Comparison of ENCODE assay signal across 17 cellular contexts in the genomic region with DNA sequence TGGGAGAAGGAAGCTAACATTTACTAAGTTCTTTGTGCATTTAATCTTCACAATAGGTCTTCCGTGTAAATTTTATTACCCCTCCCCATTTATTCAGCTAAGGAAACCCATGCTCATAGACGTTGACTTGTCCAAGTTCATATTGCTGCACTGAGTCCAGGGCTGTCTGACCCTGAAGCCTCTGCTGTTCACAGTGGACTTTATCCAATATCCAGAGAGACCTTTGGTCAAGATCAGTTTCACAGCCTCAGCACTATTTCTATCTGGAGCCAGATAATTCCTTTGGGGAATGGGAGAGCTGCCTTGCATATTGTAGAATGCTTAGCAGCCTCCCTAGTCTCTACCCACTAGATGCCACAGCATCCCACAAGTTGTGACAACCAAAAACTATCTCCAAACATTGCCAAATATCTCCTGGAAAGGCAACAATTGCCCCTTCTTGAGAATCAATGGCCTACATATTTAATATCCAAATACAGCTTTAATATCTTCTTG. TPM values are rescaled to one million over a fixed set of nuclear protein-coding genes. Genes with fewer than 3 reads are reported as not detected.
DNase-seq lines count a peak whose midpoint lies in the region; TF ChIP-seq lines count a peak whose summit lies in the region.
"Had no signal": no experiment of that assay in that cellular context is flagged by ENCODE, and none has a peak within 500 bp of the region (broad histone marks: within the 10 kb centered on the region; RNA-seq: fewer than 3 reads in every experiment).

No MANE protein-coding gene starts in this region.

- peaks cover 3% of the 10 kb centered on the region for H3K9me3 Mint-ChIP-seq in type B pancreatic cell
- H3K9me3 Mint-ChIP-seq: CD8-positive, alpha-beta T cell; H9 had no signal

- no peak overlapping the region for H3K27ac Mint-ChIP-seq in type B pancreatic cell
- H3K27ac Mint-ChIP-seq: CD8-positive, alpha-beta T cell; H9 had no signal

- DNase-seq in islet precursor cell (peak; percentile 12), myocyte (ENCODE audit: low read depth) (peak; percentile 75), retina (peak; percentile 19), kidney glomerular epithelial cell (lab: John Stamatoyannopoulos, UW) (no peak), type B pancreatic cell (ENCODE audit: extremely low spot score, unreplicated experiment) (no peak), NCI-H526 (lab: John Stamatoyannopoulos, UW) (no peak)
- DNase-seq: BE2C; CD8-positive, alpha-beta T cell; COR-L47; DMS153; DMS79 treated with DMSO at 0.1 percent for 48 hours; EL; GOT3; H9 had no signal

- TF ChIP-seq CTCF in type B pancreatic cell (conservative IDR thresholded peaks at IDR 0.05): no peak

- H3K27me3 Mint-ChIP-seq in type B pancreatic cell: peaks cover 80% of the 10 kb centered on the region

- H3K4me1 Mint-ChIP-seq in type B pancreatic cell (ENCODE audit: unreplicated experiment): peaks cover 17% of the 10 kb centered on the region

- no peak overlapping the region for H3K4me3 Mint-ChIP-seq in type B pancreatic cell
- H3K4me3 Mint-ChIP-seq: CD8-positive, alpha-beta T cell had no signal

- H3K36me3 Mint-ChIP-seq in type B pancreatic cell: no peaks in the 10 kb centered on the region
- H3K36me3 Mint-ChIP-seq: CD8-positive, alpha-beta T cell had no signal

RNA-seq across cellular contexts. Expression of a gene that starts 26.4 kb away (rescaled TPM):
- 0.13 and 0.21 TPM in 2 replicates for total RNA-seq in myocyte
- 1.4 TPM for polyA plus RNA-seq in myocyte (2012)
- total RNA-seq in type B pancreatic cell (ENCODE audit: low replicate concordance): 0.24 and 48.7 TPM in 2 replicates

RNA-seq across cellular contexts. Expression of a gene that starts 40.2 kb away (rescaled TPM):
- total RNA-seq in myocyte (not detected in 2 replicates), type B pancreatic cell (ENCODE audit: low replicate concordance) (0.41 TPM in 1 of 2 replicates, not detected in the other)
- polyA plus RNA-seq in myocyte (2012): 0.13 TPM
- total RNA-seq: CD8-positive, alpha-beta T cell; H9; HT-29 had no signal
- polyA plus RNA-seq: A549, AG04450 had no signal

Comparison
In these comparisons a context has a peak if more than half of its experiments do, and no peak if none do; other contexts are left out.
1. DNase-seq: peak in islet precursor cell (single experiment), myocyte (single experiment) and retina (single experiment); none in kidney glomerular epithelial cell (single experiment), type B pancreatic cell (single experiment) and NCI-H526 (0 of 2).